19 cellular contexts compared by ENCODE assay signal in the genomic region with DNA sequence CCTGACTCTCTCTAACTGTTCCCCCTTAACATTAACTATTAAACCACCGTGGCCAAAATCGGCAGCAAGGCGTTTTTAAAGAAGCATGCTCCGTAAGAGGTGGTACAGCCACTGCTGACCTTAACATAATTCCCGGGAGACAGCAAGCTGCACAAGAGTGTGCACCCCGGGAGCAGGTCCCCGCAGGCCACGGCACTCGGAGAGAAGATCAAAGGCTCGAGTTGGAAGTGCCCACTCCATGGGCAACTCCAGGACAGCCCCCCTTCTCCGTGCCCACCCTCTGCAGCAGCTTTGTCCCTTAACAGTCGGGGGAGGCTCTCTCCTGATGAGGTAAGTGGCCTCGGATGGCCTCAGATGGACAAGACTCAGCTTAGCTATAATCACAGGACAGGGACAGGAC. TPM values are rescaled to one million over a fixed set of nuclear protein-coding genes. Genes with fewer than 3 reads are reported as not detected.
DNase-seq lines count a peak whose midpoint lies in the region; ATAC-seq and TF ChIP-seq lines count a peak whose summit lies in the region.
"Had no signal": no experiment of that assay in that cellular context is flagged by ENCODE, and none has a peak within 500 bp of the region (broad histone marks: within the 10 kb centered on the region; RNA-seq: fewer than 3 reads in every experiment).

No MANE protein-coding gene starts in this region.

- H3K4me1 Mint-ChIP-seq in CD14-positive monocyte = peaks cover 12% of the 10 kb centered on the region

- H4K20me1 ChIP-seq in IMR-90 (ENCODE audit: insufficient read depth, low read length) = no peaks in the 10 kb centered on the region

- CTCF ChIA-PET in IMR-90 (lab: Yijun Ruan, JAX) = no interaction called here

- TF ChIP-seq CTCF in IMR-90 (conservative IDR thresholded peaks at IDR 0.05; ENCODE audit: low read depth, low read length) (no peak), WERI-Rb-1 (IDR thresholded peaks at IDR 0.05; ENCODE audit: low read depth, low read length) (no peak), CD14-positive monocyte (IDR thresholded peaks at IDR 0.05) (no peak)

- peak overlapping the region; percentile 40 for H2AFZ ChIP-seq in IMR-90 (replicated peaks; ENCODE audit: low read length, poor library complexity)

- no peak overlapping the region for H2BK5ac ChIP-seq in IMR-90 (ENCODE audit: low read depth, low read length, poor library complexity, severe bottlenecking)

- no peak overlapping the region for H4K91ac ChIP-seq in IMR-90 (ENCODE audit: insufficient read depth, low read depth, low read length)

- ATAC-seq in IMR-90 (ENCODE audit: low read depth) = no peak
- ATAC-seq in HG02571 (IDR thresholded peaks at IDR 0.05; ENCODE audit: unreplicated experiment) = no peak
- ATAC-seq: Panc1 had no signal

- H2AK5ac ChIP-seq in IMR-90 (ENCODE audit: low read depth, low read length) = no peak overlapping the region

- no peak overlapping the region for H3K18ac ChIP-seq in IMR-90 (ENCODE audit: low read depth, low read length)

- no peak for DNase-seq in IMR-90
- DNase-seq in WERI-Rb-1 = peak; percentile 37
- DNase-seq in epithelial cell of prostate (ENCODE audit: low read depth, low spot score) = no peak
- no peak for DNase-seq in CD14-positive monocyte (ENCODE audit: low spot score)
- DNase-seq in NCI-H2196 (lab: John Stamatoyannopoulos, UW; ENCODE audit: unreplicated experiment) = no peak
- DNase-seq in AML-193 (lab: John Stamatoyannopoulos, UW) = no peak
- DNase-seq: ACHN, Kasumi-1, MG63, NCI-H1417, NCI-H1694 treated with DMSO at 0.1 percent for 48 hours, NCI-H2081 treated with DMSO at 0.1 percent for 48 hours, NCI-H2171 treated with DMSO at 0.1 percent for 48 hours, NCI-H446 treated with DMSO at 0.1 percent for 48 hours, NCI-H526 treated with DMSO at 0.1 percent for 48 hours, SJCRH30 had no signal

- H3K14ac ChIP-seq in IMR-90 (replicated peaks; ENCODE audit: low read depth, low read length) = no peak overlapping the region

- POLR2A ChIA-PET in IMR-90 (lab: Charles Lee; ENCODE audit: unreplicated experiment) = no interaction called here

- dilution Hi-C loops in IMR-90 (cut with HindIII; ENCODE audit: low sequenced_read_pairs, unreplicated experiment) = no loop called here

- no peaks in the 10 kb centered on the region for H3K79me1 ChIP-seq in IMR-90 (ENCODE audit: low read depth in 1 of 2, low read length in 2 of 2)

- in situ Hi-C loops in IMR-90 (cut with MboI; ENCODE audit: low sequenced_read_pairs) = no loop called here

- intact Hi-C loops in IMR-90 (cut with micrococcal nuclease) = no loop called here
- intact Hi-C loops in CD14-positive monocyte (cut with micrococcal nuclease) = no loop called here

- 0 out of 2 replicates have a peak overlapping the region, but pooled peaks have one; percentile 10 for H2BK20ac ChIP-seq in IMR-90 (ENCODE audit: low read depth, low read length)

- H3K27ac ChIP-seq in IMR-90 (ENCODE audit: insufficient read depth, low read length) (no peak overlapping the region), WERI-Rb-1 (no peak overlapping the region), epithelial cell of prostate (peak overlapping the region; percentile 75)
- H3K27ac ChIP-seq: C4-2B, SJCRH30 had no signal

- 0% methylated on average over 1 of the region's 13 CpGs; no CpG with 5 or more reads in 1 of the 2 experiments for WGBS in IMR-90 (ENCODE audit: extremely low coverage in 2 of 2, insufficient read length in 1 of 2), 2 experiments

- no peak overlapping the region; a peak in 1 of 4 replicates for H4K8ac ChIP-seq in IMR-90 (ENCODE audit: low read depth in 2 of 2, low read length in 2 of 2)

- H3K4me3 ChIP-seq in IMR-90 (ENCODE audit: insufficient read depth, low read depth, low read length) = no peak overlapping the region
- no peak overlapping the region for H3K4me3 ChIP-seq in WERI-Rb-1 (ENCODE audit: low read depth, low read length)
- H3K4me3 ChIP-seq: MG63, SJCRH30 had no signal

- peaks cover 36 to 46% (median 42%) of the 10 kb centered on the region in 3 donors for H3K27me3 Mint-ChIP-seq in CD14-positive monocyte (ENCODE audit: low read depth in 3 of 3)

- no peak overlapping the region for H3K27ac Mint-ChIP-seq in CD14-positive monocyte

- no TSS peak for BruUV-seq in IMR-90 (replicated peaks; lab: Mats Ljungman, UMichigan)

- H2BK120ac ChIP-seq in IMR-90 (ENCODE audit: low read depth, low read length) = no peak overlapping the region; the same call in 1 of the 2 replicates

- no peak overlapping the region for H3K9ac ChIP-seq in IMR-90 (ENCODE audit: low read depth, low read length)

- no peak for TF ChIP-seq POLR2A in IMR-90 (IDR thresholded peaks at IDR 0.05; ENCODE audit: low read depth, low read length)

- peaks cover 2% of the 10 kb centered on the region; the same call in 1 of the 2 replicates for H3K9me1 ChIP-seq in IMR-90 (ENCODE audit: insufficient read depth, low read length)

- no peak overlapping the region for H3K4me2 ChIP-seq in IMR-90 (ENCODE audit: low read depth, low read length)

- H2AK9ac ChIP-seq in IMR-90 (replicated peaks; ENCODE audit: low read depth, low read length, poor library complexity) = peak overlapping the region; percentile 15

- H3K4me1 ChIP-seq in IMR-90 (ENCODE audit: control insufficient read depth, insufficient read depth, low read length) = peaks cover 5% of the 10 kb centered on the region; the same call in 1 of the 2 replicates
- H3K4me1 ChIP-seq: SJCRH30 had no signal

- H3K36me3 ChIP-seq in IMR-90 (ENCODE audit: control insufficient read depth, insufficient read depth, low read length) = no peaks in the 10 kb centered on the region
- no peaks in the 10 kb centered on the region for H3K36me3 ChIP-seq in WERI-Rb-1
- H3K36me3 ChIP-seq: MG63, SJCRH30 had no signal

- no peak overlapping the region for H2BK15ac ChIP-seq in IMR-90 (ENCODE audit: low read depth, low read length)

- H3K4ac ChIP-seq in IMR-90 (ENCODE audit: low read depth, low read length) = peak overlapping the region; percentile 2; the same call in 1 of the 2 replicates

- H3K23ac ChIP-seq in IMR-90 (ENCODE audit: low read depth, low read length) = no peak overlapping the region

- no peak overlapping the region for H3K56ac ChIP-seq in IMR-90 (ENCODE audit: extremely low read depth, insufficient read depth, low read length)

- peaks cover 5% of the 10 kb centered on the region; the same call in 1 of the 2 replicates for H3K27me3 ChIP-seq in IMR-90 (ENCODE audit: control insufficient read depth, insufficient read depth, low read length)
- H3K27me3 ChIP-seq in WERI-Rb-1 (ENCODE audit: insufficient read depth, low read depth, severe bottlenecking) = no peaks in the 10 kb centered on the region
- H3K27me3 ChIP-seq: MG63 had no signal

- no peak for TF ChIP-seq RAD21 in IMR-90 (IDR thresholded peaks at IDR 0.05; ENCODE audit: low read length)

- H3K9me3 Mint-ChIP-seq in CD14-positive monocyte = peaks cover 0 to 2% (median 0%) of the 10 kb centered on the region in 7 donors

- no peak overlapping the region for H3K4me3 Mint-ChIP-seq in CD14-positive monocyte

- H3K36me3 Mint-ChIP-seq in CD14-positive monocyte = no peaks in the 10 kb centered on the region

- no peak overlapping the region for H4K5ac ChIP-seq in IMR-90 (ENCODE audit: low read depth, low read length)

- no peaks in the 10 kb centered on the region for H3K9me3 ChIP-seq in IMR-90 (ENCODE audit: control insufficient read depth, insufficient read depth, low read length)
- H3K9me3 ChIP-seq in WERI-Rb-1 (ENCODE audit: severe bottlenecking) = no peaks in the 10 kb centered on the region
- H3K9me3 ChIP-seq: MG63, SJCRH30 had no signal

TF ChIP-seq in IMR-90, 13 proteins besides CTCF, POLR2A, EP300 and RAD21:
- no peak for TF ChIP-seq MAFK (IDR thresholded peaks at IDR 0.05; ENCODE audit: low read depth, low read length)
- no peak for TF ChIP-seq MAZ (IDR thresholded peaks at IDR 0.05; ENCODE audit: borderline replicate concordance, low read depth, low read length)
- TF ChIP-seq MXI1 (IDR thresholded peaks at IDR 0.05; ENCODE audit: borderline replicate concordance, low read depth, low read length) = no peak
- no peak for TF ChIP-seq RFX5 (IDR thresholded peaks at IDR 0.05; ENCODE audit: low read depth, low read length)
- TF ChIP-seq NFE2L2 (IDR thresholded peaks at IDR 0.05; ENCODE audit: low read depth, low read length) = no peak
- TF ChIP-seq RCOR1 (IDR thresholded peaks at IDR 0.05; ENCODE audit: insufficient replicate concordance, low read length) = no peak
- TF ChIP-seq SMC3 (IDR thresholded peaks at IDR 0.05; ENCODE audit: low read depth, low read length) = no peak
- TF ChIP-seq, protein P1, sequence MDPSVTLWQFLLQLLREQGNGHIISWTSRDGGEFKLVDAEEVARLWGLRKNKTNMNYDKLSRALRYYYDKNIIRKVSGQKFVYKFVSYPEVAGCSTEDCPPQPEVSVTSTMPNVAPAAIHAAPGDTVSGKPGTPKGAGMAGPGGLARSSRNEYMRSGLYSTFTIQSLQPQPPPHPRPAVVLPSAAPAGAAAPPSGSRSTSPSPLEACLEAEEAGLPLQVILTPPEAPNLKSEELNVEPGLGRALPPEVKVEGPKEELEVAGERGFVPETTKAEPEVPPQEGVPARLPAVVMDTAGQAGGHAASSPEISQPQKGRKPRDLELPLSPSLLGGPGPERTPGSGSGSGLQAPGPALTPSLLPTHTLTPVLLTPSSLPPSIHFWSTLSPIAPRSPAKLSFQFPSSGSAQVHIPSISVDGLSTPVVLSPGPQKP (IDR thresholded peaks at IDR 0.05; ENCODE audit: borderline replicate concordance, low read depth, low read length) = no peak
- TF ChIP-seq, protein P2, sequence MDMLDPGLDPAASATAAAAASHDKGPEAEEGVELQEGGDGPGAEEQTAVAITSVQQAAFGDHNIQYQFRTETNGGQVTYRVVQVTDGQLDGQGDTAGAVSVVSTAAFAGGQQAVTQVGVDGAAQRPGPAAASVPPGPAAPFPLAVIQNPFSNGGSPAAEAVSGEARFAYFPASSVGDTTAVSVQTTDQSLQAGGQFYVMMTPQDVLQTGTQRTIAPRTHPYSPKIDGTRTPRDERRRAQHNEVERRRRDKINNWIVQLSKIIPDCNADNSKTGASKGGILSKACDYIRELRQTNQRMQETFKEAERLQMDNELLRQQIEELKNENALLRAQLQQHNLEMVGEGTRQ (IDR thresholded peaks at IDR 0.05; ENCODE audit: low read depth, low read length) = no peak
- TF ChIP-seq BHLHE40 (IDR thresholded peaks at IDR 0.05; ENCODE audit: low read depth, low read length) = no peak

RNA-seq across cellular contexts. Expression of a gene that starts 34.6 kb away (rescaled TPM):
- 0.36 and 0.56 TPM in 2 replicates for total RNA-seq in IMR-90 (2012; rRNA removed)
- polyA plus RNA-seq in IMR-90 (2012; rRNA removed) = 0.82 and 1.4 TPM in 2 replicates
- polyA plus RNA-seq in IMR-90 (2012; cell fraction: cytosol; rRNA removed) = 0.47 and 1.2 TPM in 2 replicates
- polyA plus RNA-seq in IMR-90 (2012; cell fraction: nucleus; rRNA removed; ENCODE audit: low replicate concordance) = 0.91 and 1.9 TPM in 2 replicates
- not detected for polyA plus RNA-seq in CD14-positive monocyte
- total RNA-seq: SJCRH30 had no signal
